ENCODE assay signal across 35 cellular contexts in the genomic region with DNA sequence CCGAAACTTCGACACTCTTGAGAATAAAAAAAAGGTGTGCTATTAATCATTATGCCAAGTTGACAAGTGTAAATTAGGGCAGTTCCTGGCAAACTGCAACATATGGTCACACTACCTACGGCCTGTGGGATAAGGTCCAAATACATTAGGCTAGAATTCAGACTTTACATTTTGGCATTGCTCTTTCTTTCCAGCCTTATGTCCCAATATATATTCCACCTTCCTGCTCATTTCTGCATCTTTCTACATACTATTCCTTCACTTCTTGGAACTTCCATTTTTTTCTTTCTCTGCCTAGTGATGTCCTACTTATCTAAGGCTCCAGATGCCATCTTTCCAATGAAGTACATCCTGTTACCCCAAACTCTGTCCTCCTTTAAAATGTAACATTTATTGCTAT.
"Had no signal": no experiment of that assay in that cellular context is flagged by ENCODE, and none has a peak within 500 bp of the region (broad histone marks: within the 10 kb centered on the region; RNA-seq: fewer than 3 reads in every experiment).

No MANE protein-coding gene starts in this region.

- H3K27ac Mint-ChIP-seq: activated CD4-positive, alpha-beta T cell treated with anti-CD3 and anti-CD28 coated beads for 36 hours; activated CD4-positive, alpha-beta T cell treated with anti-CD3 and anti-CD28 coated beads, Interleukin-2, amount 10 ng/mL, durations not matched to agents 7 days and 5 days; activated CD8-positive, alpha-beta T cell treated with anti-CD3 and anti-CD28 coated beads for 36 hours; activated naive CD4-positive, alpha-beta T cell treated with anti-CD3 and anti-CD28 coated beads for 36 hours; activated naive CD4-positive, alpha-beta T cell treated with anti-CD3 and anti-CD28 coated beads, Interleukin-2, amount 50 U/mL, for 72 hours; activated naive CD8-positive, alpha-beta T cell treated with anti-CD3 and anti-CD28 coated beads for 36 hours; activated T-cell treated with anti-CD3 and anti-CD28 coated beads, Interleukin-2, amount 50 U/mL, for 72 hours; activated T-helper 1 cell treated with anti-CD3 and anti-CD28 coated beads, Interleukin-12 subunit alpha, Interleukin-12 subunit beta, Interleukin-2, Interleukin-4 antibody, amounts not matched to agents 30 ng/mL and 10 ng/mL and 1 ng/mL, durations not matched to agents 14 hours and 24 hours and 36 hours; activated T-helper 17 cell treated with anti-CD3 and anti-CD28 coated beads, Interleukin-2, amount 50 U/mL, for 72 hours; T-helper 1 cell treated with Interleukin-12 subunit alpha and Interleukin-12 subunit beta and Interleukin-4 antibody, amounts not matched to agents 30 μg/mL and 1 μg/mL, for 36 hours; T-helper 2 cell treated with Interferon-gamma antibody and Interleukin-4, amounts not matched to agents 5 μg/mL and 100 μg/mL, for 36 hours; WTC11 had no signal

- DNase-seq: activated CD4-positive, alpha-beta T cell treated with anti-CD3 and anti-CD28 coated beads for 1 hour; activated CD4-positive, alpha-beta T cell treated with anti-CD3 and anti-CD28 coated beads for 36 hours; activated CD4-positive, alpha-beta T cell treated with anti-CD3 and anti-CD28 coated beads for 48 hours; activated CD4-positive, alpha-beta T cell treated with anti-CD3 and anti-CD28 coated beads, Interleukin-2, amount 10 ng/mL, durations not matched to agents 7 days and 5 days; activated CD4-positive, alpha-beta T cell treated with anti-CD3 and anti-CD28 coated beads, Interleukin-2, amount 50 U/mL, for 48 hours; activated CD4-positive, CD25-positive, alpha-beta regulatory T cell; activated CD8-positive, alpha-beta memory T cell treated with anti-CD3 and anti-CD28 coated beads, Interleukin-2, amount 50 U/mL, for 4 hours; activated CD8-positive, alpha-beta T cell treated with anti-CD3 and anti-CD28 coated beads for 36 hours; activated effector memory CD4-positive, alpha-beta T cell treated with anti-CD3 and anti-CD28 coated beads, Interleukin-2, amount 50 U/mL, for 16 hours; activated gamma-delta T cell treated with Interleukin-2 at 50 U/mL for 16 hours; activated naive CD4-positive, alpha-beta T cell; activated naive CD4-positive, alpha-beta T cell treated with anti-CD3 and anti-CD28 coated beads for 36 hours; activated naive CD4-positive, alpha-beta T cell treated with anti-CD3 and anti-CD28 coated beads, Interleukin-2, amount 50 U/mL, for 16 hours; activated naive CD8-positive, alpha-beta T cell treated with anti-CD3 and anti-CD28 coated beads for 36 hours; activated T-cell treated with anti-CD3 and anti-CD28 coated beads for 4 hours; activated T-cell treated with anti-CD3 and anti-CD28 coated beads, Interleukin-2, amount 50 U/mL, for 1 hour; activated T-cell treated with anti-CD3 and anti-CD28 coated beads, Interleukin-2, amount 50 U/mL, for 4 hours; activated T-cell treated with anti-CD3 and anti-CD28 coated beads, Interleukin-2, amount 50 U/mL, for 72 hours; adrenal gland; amniotic stem cell; aorta; body of pancreas; brain microvascular endothelial cell; central memory CD4-positive, alpha-beta T cell; T-helper 1 cell; T-helper 2 cell; T-helper 9 cell; WERI-Rb-1 had no signal

- H3K9me3 ChIP-seq: adrenal gland, body of pancreas, breast epithelium had no signal

- H3K27me3 ChIP-seq: adrenal gland, body of pancreas, brain microvascular endothelial cell, breast epithelium had no signal

- H3K4me3 ChIP-seq: adrenal gland, body of pancreas, breast epithelium had no signal

- H3K4me1 ChIP-seq: adrenal gland, body of pancreas, breast epithelium had no signal

- H3K36me3 ChIP-seq: adrenal gland, brain microvascular endothelial cell, breast epithelium, WERI-Rb-1 had no signal

- H3K4me3 Mint-ChIP-seq: activated CD4-positive, alpha-beta T cell treated with anti-CD3 and anti-CD28 coated beads for 36 hours; activated CD4-positive, alpha-beta T cell treated with anti-CD3 and anti-CD28 coated beads, Interleukin-2, amount 10 ng/mL, durations not matched to agents 7 days and 5 days; activated CD8-positive, alpha-beta T cell treated with anti-CD3 and anti-CD28 coated beads for 36 hours; activated naive CD4-positive, alpha-beta T cell treated with anti-CD3 and anti-CD28 coated beads for 36 hours; activated naive CD8-positive, alpha-beta T cell treated with anti-CD3 and anti-CD28 coated beads for 36 hours; activated T-cell treated with anti-CD3 and anti-CD28 coated beads, Interleukin-2, amount 50 U/mL, for 4 hours; activated T-cell treated with anti-CD3 and anti-CD28 coated beads, Interleukin-2, amount 50 U/mL, for 72 hours; activated T-helper 1 cell treated with anti-CD3 and anti-CD28 coated beads, Interleukin-12 subunit alpha, Interleukin-12 subunit beta, Interleukin-2, Interleukin-4 antibody, amounts not matched to agents 30 ng/mL and 10 ng/mL and 1 ng/mL, durations not matched to agents 14 hours and 24 hours and 36 hours; activated T-helper 17 cell treated with anti-CD3 and anti-CD28 coated beads, Interleukin-2, amount 50 U/mL, for 72 hours; T-helper 1 cell treated with Interleukin-12 subunit alpha and Interleukin-12 subunit beta and Interleukin-4 antibody, amounts not matched to agents 30 μg/mL and 1 μg/mL, for 36 hours; T-helper 2 cell treated with Interferon-gamma antibody and Interleukin-4, amounts not matched to agents 5 μg/mL and 100 μg/mL, for 36 hours; WTC11 had no signal

- H3K27ac ChIP-seq: adrenal gland, body of pancreas, brain microvascular endothelial cell, breast epithelium, WERI-Rb-1 had no signal

- H3K4me1 Mint-ChIP-seq: activated CD4-positive, alpha-beta T cell treated with anti-CD3 and anti-CD28 coated beads for 36 hours; activated CD4-positive, alpha-beta T cell treated with anti-CD3 and anti-CD28 coated beads, Interleukin-2, amount 10 ng/mL, durations not matched to agents 7 days and 5 days; activated naive CD8-positive, alpha-beta T cell treated with anti-CD3 and anti-CD28 coated beads for 36 hours; activated T-helper 17 cell treated with anti-CD3 and anti-CD28 coated beads, Interleukin-2, amount 50 U/mL, for 72 hours; WTC11 had no signal

- H3K36me3 Mint-ChIP-seq: activated naive CD8-positive, alpha-beta T cell treated with anti-CD3 and anti-CD28 coated beads for 36 hours; WTC11 had no signal

- H3K27me3 Mint-ChIP-seq: activated CD4-positive, alpha-beta T cell treated with anti-CD3 and anti-CD28 coated beads for 36 hours; activated CD4-positive, alpha-beta T cell treated with anti-CD3 and anti-CD28 coated beads, Interleukin-2, amount 10 ng/mL, durations not matched to agents 7 days and 5 days; activated CD8-positive, alpha-beta T cell treated with anti-CD3 and anti-CD28 coated beads for 36 hours; activated naive CD8-positive, alpha-beta T cell treated with anti-CD3 and anti-CD28 coated beads for 36 hours; activated T-helper 17 cell treated with anti-CD3 and anti-CD28 coated beads, Interleukin-2, amount 50 U/mL, for 72 hours had no signal
